In genomic region chr15:76057332-76058000, GRCh38 we compare ENCODE assay signal across 8 cellular contexts.
DNase-seq lines count a peak whose midpoint lies in the region; ATAC-seq, FAIRE-seq and TF ChIP-seq lines count a peak whose summit lies in the region.

No MANE protein-coding gene starts in this region.

- peak overlapping the region; percentile 66 for H3K4me2 ChIP-seq in KMS-11

- no peak overlapping the region for H3K4me3 Mint-ChIP-seq in nephron progenitor cell

- TF ChIP-seq CTCF in KMS-11 (conservative IDR thresholded peaks at IDR 0.05; ENCODE audit: low read depth, low read length) (peak; percentile 80), VCaP (conservative IDR thresholded peaks at IDR 0.05) (peak; percentile 91), nephron progenitor cell (IDR thresholded peaks at IDR 0.05) (peak; percentile 79)

- H3K36me3 Mint-ChIP-seq in nephron progenitor cell (ENCODE audit: low read depth) = no peaks in the 10 kb centered on the region

- peaks cover 8% of the 10 kb centered on the region for H3K27me3 ChIP-seq in KMS-11 (ENCODE audit: insufficient read depth, low read depth)

- peak; percentile 28 to 72 (median 47) for DNase-seq in NCI-H1417 (lab: John Stamatoyannopoulos, UW)
- DNase-seq in NCI-H1417 treated with DMSO at 0.1 percent for 48 hours (lab: John Stamatoyannopoulos, UW) = no peak
- DNase-seq in nephron progenitor cell = peak; percentile 54

- ATAC-seq in GM21381 (IDR thresholded peaks at IDR 0.05; ENCODE audit: unreplicated experiment) = peak; percentile 26
- ATAC-seq in HG02571 (IDR thresholded peaks at IDR 0.05; ENCODE audit: unreplicated experiment) = no peak

- H3K36me3 ChIP-seq in KMS-11 (ENCODE audit: insufficient read depth) = no peaks in the 10 kb centered on the region

- H4K20me1 ChIP-seq in KMS-11 (ENCODE audit: insufficient read depth) = no peaks in the 10 kb centered on the region

- H3K27ac ChIP-seq in KMS-11 = no peak overlapping the region
- no peak overlapping the region for H3K27ac ChIP-seq in VCaP

- H3K4me3 ChIP-seq in KMS-11 (IDR thresholded peaks at IDR 0.05; ENCODE audit: insufficient read depth, low read depth, low read length) = no peak overlapping the region

- H3K27ac Mint-ChIP-seq in nephron progenitor cell = no peak overlapping the region

- H3K27me3 Mint-ChIP-seq in nephron progenitor cell (ENCODE audit: low read depth, poor library complexity) = peaks cover 57% of the 10 kb centered on the region

- no peaks in the 10 kb centered on the region for H3K9me3 Mint-ChIP-seq in nephron progenitor cell

- H3K4me1 ChIP-seq in KMS-11 (ENCODE audit: low read depth, poor library complexity, severe bottlenecking) = peaks cover 41% of the 10 kb centered on the region

- peak overlapping the region; percentile 48; the same call in 1 of the 2 replicates for H2AFZ ChIP-seq in KMS-11 (ENCODE audit: low read depth)

- H3K9ac ChIP-seq in KMS-11 = no peak overlapping the region

- no peaks in the 10 kb centered on the region for H3K79me2 ChIP-seq in KMS-11 (ENCODE audit: insufficient read depth, low read depth)

- peak; percentile 18 for FAIRE-seq in endometrium (lab: Jason Lieb, UNC)

- peaks cover 8% of the 10 kb centered on the region for H3K4me1 Mint-ChIP-seq in nephron progenitor cell
